Comparison of ENCODE assay signal across 8 cellular contexts in the genomic region with DNA sequence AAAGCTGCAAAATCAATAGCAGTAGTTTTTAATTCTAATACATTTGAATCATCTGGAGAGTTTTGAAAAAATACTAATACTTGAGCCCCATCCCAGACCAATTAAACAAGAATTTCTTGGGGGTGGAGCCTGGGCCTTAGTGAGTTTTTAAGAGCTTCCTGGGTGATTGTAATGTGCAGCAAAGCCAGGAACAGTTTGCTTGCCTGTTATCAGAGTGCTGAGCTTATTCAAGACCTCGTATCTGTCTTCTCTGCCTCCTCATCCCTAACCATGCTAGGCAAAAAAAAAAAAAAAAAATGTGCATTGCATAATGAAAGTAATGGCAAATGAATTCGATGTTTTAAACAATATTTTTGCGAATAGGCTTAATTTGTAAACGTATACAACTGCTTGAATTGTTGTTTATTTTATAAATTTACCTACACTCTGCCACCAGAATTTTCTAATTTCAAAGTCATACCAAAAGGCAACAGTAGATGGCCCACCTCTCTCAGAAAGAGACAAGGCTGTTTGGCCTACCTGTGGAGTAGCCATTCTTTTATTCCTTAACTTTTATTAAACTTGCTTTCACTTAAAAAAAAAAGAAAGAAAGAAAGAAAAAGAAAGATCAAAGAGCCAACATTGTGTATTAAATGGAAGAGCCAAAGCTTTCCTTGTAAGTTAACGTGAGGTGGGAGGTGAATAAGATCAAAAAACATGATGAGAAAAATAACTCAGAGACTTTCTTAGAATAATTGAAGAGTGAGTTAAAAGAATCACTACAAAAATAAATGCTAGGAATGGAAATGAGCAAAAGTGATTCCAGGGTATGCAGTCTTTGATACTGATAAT. TPM values are rescaled to one million over a fixed set of nuclear protein-coding genes. Genes with fewer than 3 reads are reported as not detected.
DNase-seq lines count a peak whose midpoint lies in the region; ATAC-seq and TF ChIP-seq lines count a peak whose summit lies in the region.

No MANE protein-coding gene starts in this region.

- DNase-seq in Caki2 (ENCODE audit: low read depth) (peak; percentile 15), choroid plexus epithelial cell (ENCODE audit: low read depth) (peak; percentile 72), osteoblast (ENCODE audit: insufficient read length, low spot score, missing footprints) (no peak), hepatic stellate cell (ENCODE audit: low spot score) (no peak)

- H3K4me2 ChIP-seq in OCI-LY3 (ENCODE audit: low read length) (peak overlapping the region; percentile 90), osteoblast (ENCODE audit: insufficient read depth, low read length) (no peak overlapping the region)

- H3K9me3 ChIP-seq in OCI-LY3 (ENCODE audit: insufficient read depth, low read length) = no peaks in the 10 kb centered on the region
- H3K9me3 ChIP-seq in osteoblast (ENCODE audit: low read depth, low read length) = no peaks in the 10 kb centered on the region

- H2AFZ ChIP-seq in OCI-LY3 (ENCODE audit: low read depth, low read length) = no peak overlapping the region
- H2AFZ ChIP-seq in osteoblast (ENCODE audit: low read length) = no peak overlapping the region

- H3K36me3 ChIP-seq in OCI-LY3 (replicated peaks; ENCODE audit: low read depth, low read length) = peaks cover 34% of the 10 kb centered on the region
- no peaks in the 10 kb centered on the region for H3K36me3 ChIP-seq in osteoblast (ENCODE audit: insufficient read depth, low read length)

- H3K9ac ChIP-seq in OCI-LY3 (ENCODE audit: low read length) = peak overlapping the region; percentile 66

- peaks cover 66% of the 10 kb centered on the region for H3K4me1 ChIP-seq in OCI-LY3 (ENCODE audit: low read length)
- peaks cover 8% of the 10 kb centered on the region for H3K4me1 ChIP-seq in osteoblast (ENCODE audit: insufficient read depth, low read length)

- ATAC-seq in GM21529 (IDR thresholded peaks at IDR 0.05; ENCODE audit: unreplicated experiment) = peak; percentile 44
- no peak for ATAC-seq in HG03442 (IDR thresholded peaks at IDR 0.05; ENCODE audit: unreplicated experiment)
- no peak for ATAC-seq in GM19351 (IDR thresholded peaks at IDR 0.05; ENCODE audit: unreplicated experiment)

- peak overlapping the region; percentile 94 for H3K27ac ChIP-seq in OCI-LY3 (ENCODE audit: low read length)
- peak overlapping the region; percentile 2 for H3K27ac ChIP-seq in osteoblast (ENCODE audit: low read depth, low read length)

- peaks cover 4% of the 10 kb centered on the region; the same call in 1 of the 2 replicates for H4K20me1 ChIP-seq in OCI-LY3 (ENCODE audit: insufficient read depth, low read length)
- no peaks in the 10 kb centered on the region for H4K20me1 ChIP-seq in osteoblast (ENCODE audit: insufficient read depth, low read length)

- peaks cover 41% of the 10 kb centered on the region for H3K79me2 ChIP-seq in OCI-LY3 (ENCODE audit: low read length)
- no peaks in the 10 kb centered on the region for H3K79me2 ChIP-seq in osteoblast (ENCODE audit: insufficient read depth, low read length)

- TF ChIP-seq CTCF in OCI-LY3 (IDR thresholded peaks at IDR 0.05; ENCODE audit: low read depth, low read length) (peak; percentile 66), choroid plexus epithelial cell (conservative IDR thresholded peaks at IDR 0.05; ENCODE audit: low read depth, low read length) (peak; percentile 77), osteoblast (IDR thresholded peaks at IDR 0.05; ENCODE audit: extremely low read depth, low read depth, low read length) (peak; percentile 68)

- peak overlapping the region; percentile 46; the same call in 1 of the 2 replicates for H3K4me3 ChIP-seq in OCI-LY3 (ENCODE audit: low read length)
- no peak overlapping the region for H3K4me3 ChIP-seq in choroid plexus epithelial cell (ENCODE audit: low read depth, low read length)
- H3K4me3 ChIP-seq in osteoblast (ENCODE audit: insufficient read depth, low read length) = no peak overlapping the region

- H3K27me3 ChIP-seq in OCI-LY3 (ENCODE audit: low read depth, low read length) (no peaks in the 10 kb centered on the region), osteoblast (ENCODE audit: insufficient read depth, low read length) (peaks cover 4% of the 10 kb centered on the region)

- in situ Hi-C loops in Caki2 (cut with HindIII; ENCODE audit: low pct_unique_long_range_greater_than_20kb, low sequenced_read_pairs) = no loop called here

RNA-seq across cellular contexts. Expression of a gene that starts 36.2 kb away (rescaled TPM):
- total RNA-seq in Caki2 (2014; rRNA removed; shearing (Covaris generic); ENCODE audit: low replicate concordance) = 0.95 TPM in 1 of 2 replicates, not detected in the other
- total RNA-seq in osteoblast = under 0.01 and 0.36 TPM in 2 replicates

Comparison
In these comparisons a context has a peak if more than half of its experiments do, and no peak if none do; other contexts are left out.
1. DNase-seq: peak in Caki2 (single experiment) and choroid plexus epithelial cell (single experiment); none in osteoblast (single experiment) and hepatic stellate cell (single experiment).
2. Peak in every context shown above with its lines, with median percentiles within 50 percentile points of each other: CTCF ChIP-seq.